Comparison of ENCODE assay signal across 1 cellular context in genomic region chr1:53968125-53968513, GRCh38.
TF ChIP-seq lines count a peak whose summit lies in the region.

No MANE protein-coding gene starts in this region.

TF ChIP-seq in endothelial cell of umbilical vein, 7 proteins besides CTCF, POLR2A, EP300 and RAD21:
- TF ChIP-seq FOS (IDR thresholded peaks at IDR 0.05; ENCODE audit: borderline replicate concordance, insufficient read depth, low read length) (peak; percentile 41), POLR2AphosphoS5 (IDR thresholded peaks at IDR 0.05; ENCODE audit: insufficient read depth, low read depth, low read length) (no peak)
